1 cellular context compared by ENCODE assay signal in genomic region chr5:109450129-109450877, GRCh38.
TF ChIP-seq lines count a peak whose summit lies in the region.

No MANE protein-coding gene starts in this region.

TF ChIP-seq in endothelial cell of umbilical vein, 7 proteins besides CTCF, POLR2A, EP300 and RAD21:
- TF ChIP-seq JUN (IDR thresholded peaks at IDR 0.05; ENCODE audit: borderline replicate concordance, insufficient read depth, insufficient read length, low read depth) (no peak), EZH2 (IDR thresholded peaks at IDR 0.05; ENCODE audit: borderline replicate concordance, low read depth, low read length, severe bottlenecking) (no peak), POLR2AphosphoS5 (IDR thresholded peaks at IDR 0.05; ENCODE audit: insufficient read depth, low read depth, low read length) (no peak), GATA2 (IDR thresholded peaks at IDR 0.05; ENCODE audit: insufficient read depth, insufficient read length, low read depth, low read length) (no peak), FOS (IDR thresholded peaks at IDR 0.05; ENCODE audit: borderline replicate concordance, insufficient read depth, low read length) (no peak), MYC (IDR thresholded peaks at IDR 0.05; ENCODE audit: low read depth, low read length) (no peak), MAX (IDR thresholded peaks at IDR 0.05; ENCODE audit: insufficient read depth, insufficient read length) (no peak)
